In genomic region chr16:8797364-8798173, GRCh38 we compare ENCODE assay signal across 8 cellular contexts. TPM values are rescaled to one million over a fixed set of nuclear protein-coding genes. Genes with fewer than 3 reads are reported as not detected.
A peak's percentile ranks its signal among the peaks of the same experiment; 100 is the strongest.
DNase-seq lines count a peak whose midpoint lies in the region; ATAC-seq and TF ChIP-seq lines count a peak whose summit lies in the region.

Gene PMM2 (plus strand): TSS chr16:8797839. CDS start chr16:8797883, 44 bp downstream.
A gene with protein sequence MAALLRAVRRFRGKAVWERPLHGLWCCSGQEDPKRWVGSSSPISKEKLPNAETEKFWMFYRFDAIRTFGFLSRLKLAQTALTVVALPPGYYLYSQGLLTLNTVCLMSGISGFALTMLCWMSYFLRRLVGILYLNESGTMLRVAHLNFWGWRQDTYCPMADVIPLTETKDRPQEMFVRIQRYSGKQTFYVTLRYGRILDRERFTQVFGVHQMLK (minus strand): TSS chr16:8797639. CDS start chr16:8797614, 25 bp downstream.

- DNase-seq in GM13976 (ENCODE audit: low spot score): peak; percentile 99
- peak; percentile 79 for DNase-seq in NCI-H1436 treated with DMSO at 0.1 percent for 48 hours (lab: John Stamatoyannopoulos, UW)
- DNase-seq in T follicular helper cell (ENCODE audit: low read depth): peak; percentile 94
- peak; percentile 98 for DNase-seq in adipocyte (ENCODE audit: low read depth)
- DNase-seq in cardiac septum (ENCODE audit: low spot score): peak; percentile 99
- peak; percentile 96 to 97 for DNase-seq in trophoblast cell
- peak; percentile 93 for DNase-seq in type B pancreatic cell (ENCODE audit: extremely low spot score, unreplicated experiment)

- no peak for TF ChIP-seq CTCF in GM13976 (IDR thresholded peaks at IDR 0.05; ENCODE audit: borderline replicate concordance, control extremely low read depth, extremely low read depth, insufficient read depth, missing control alignments)
- TF ChIP-seq CTCF in type B pancreatic cell (conservative IDR thresholded peaks at IDR 0.05): no peak

- H2BK120ac ChIP-seq in trophoblast cell (ENCODE audit: insufficient read depth, low read length, poor library complexity): peak within 1 kb of the TSS; percentile 69

- H3K4ac ChIP-seq in trophoblast cell (ENCODE audit: low read depth, low read length): peak within 1 kb of the TSS; percentile 98

- H3K4me3 ChIP-seq in adipocyte (ENCODE audit: low read length) (peak within 1 kb of the TSS; percentile 99), trophoblast cell (ENCODE audit: low read depth, low read length) (peak within 1 kb of the TSS; percentile 100)

- peak within 1 kb of the TSS; percentile 73 for H2BK5ac ChIP-seq in trophoblast cell (ENCODE audit: low read depth, low read length, poor library complexity)

- H3K27ac Mint-ChIP-seq in type B pancreatic cell: peak within 1 kb of the TSS; percentile 87

- H3K27me3 ChIP-seq in adipocyte (replicated peaks; ENCODE audit: control insufficient read depth, insufficient read depth, low read length) (no peaks in the 10 kb centered on the region), trophoblast cell (ENCODE audit: insufficient read depth, low read length) (no peaks in the 10 kb centered on the region)

- peaks cover 17% of the 10 kb centered on the region for H3K36me3 ChIP-seq in adipocyte (ENCODE audit: control insufficient read depth, insufficient read depth, low read length, severe bottlenecking)
- H3K36me3 ChIP-seq in trophoblast cell (ENCODE audit: control insufficient read depth in 1 of 2, insufficient read depth in 2 of 2, low read length in 2 of 2): peaks cover 7 to 14% of the 10 kb centered on the region in 2 experiments

- H3K9me3 Mint-ChIP-seq in type B pancreatic cell: no peaks in the 10 kb centered on the region

- intact Hi-C loops in cardiac septum (cut with DNase I): loop anchor here (2.0 to 5.0 kb wide), 4 partner anchors 70 to 230 kb away; partner anchors contain the start of genes ABAT and CARHSP1

- H2AK5ac ChIP-seq in trophoblast cell (ENCODE audit: low read length): peak within 1 kb of the TSS; percentile 92

- peak within 1 kb of the TSS; percentile 90 for H4K91ac ChIP-seq in trophoblast cell (ENCODE audit: low read depth, low read length)

- no CpG with 5 or more reads among the region's 61 CpGs for WGBS in trophoblast cell (ENCODE audit: extremely low coverage, insufficient coverage, insufficient read length)

- peaks cover 20% of the 10 kb centered on the region for H3K79me2 ChIP-seq in trophoblast cell (ENCODE audit: control insufficient read depth, insufficient read depth, low read length, poor library complexity)

- H4K12ac ChIP-seq in trophoblast cell (ENCODE audit: low read depth, low read length): peak within 1 kb of the TSS; percentile 83

- peaks cover 26% of the 10 kb centered on the region for H3K4me1 Mint-ChIP-seq in type B pancreatic cell (ENCODE audit: unreplicated experiment)

- peak; percentile 95 for ATAC-seq in HG02852 (IDR thresholded peaks at IDR 0.05; ENCODE audit: unreplicated experiment)

- H3K18ac ChIP-seq in trophoblast cell (ENCODE audit: low read length): peak within 1 kb of the TSS; percentile 92

- H3K9me3 ChIP-seq in adipocyte (ENCODE audit: control insufficient read depth, low read length) (no peaks in the 10 kb centered on the region), trophoblast cell (ENCODE audit: insufficient read depth, low read depth, low read length) (no peaks in the 10 kb centered on the region)

- peak within 1 kb of the TSS; percentile 64 for H2AFZ ChIP-seq in trophoblast cell (ENCODE audit: insufficient read depth, low read length, poor library complexity)

- H3K4me3 Mint-ChIP-seq in type B pancreatic cell: peak within 1 kb of the TSS; percentile 98

- H3K27ac ChIP-seq in trophoblast cell (ENCODE audit: low read depth, low read length): peak within 1 kb of the TSS; percentile 20

- no peak within 1 kb of the TSS for H3K23ac ChIP-seq in trophoblast cell (ENCODE audit: low read length)

- H3K27me3 Mint-ChIP-seq in type B pancreatic cell: no peaks in the 10 kb centered on the region

- H3K79me1 ChIP-seq in trophoblast cell (ENCODE audit: low read length): peaks cover 5% of the 10 kb centered on the region

- peaks cover 28% of the 10 kb centered on the region for H3K4me1 ChIP-seq in adipocyte (ENCODE audit: control insufficient read depth, insufficient read depth, low read length)
- H3K4me1 ChIP-seq in trophoblast cell (ENCODE audit: control insufficient read depth in 1 of 2, insufficient read depth in 2 of 2, low read length in 2 of 2): peaks cover 0 to 7% of the 10 kb centered on the region in 2 experiments

- H3K36me3 Mint-ChIP-seq in type B pancreatic cell: no peaks in the 10 kb centered on the region

- H4K8ac ChIP-seq in trophoblast cell (ENCODE audit: low read depth, low read length): peak within 1 kb of the TSS; percentile 94

- peak within 1 kb of the TSS; percentile 91 for H3K4me2 ChIP-seq in trophoblast cell (ENCODE audit: low read length)

- H3K14ac ChIP-seq in trophoblast cell (ENCODE audit: low read length): peak within 1 kb of the TSS; percentile 94

- H3K9ac ChIP-seq in adipocyte (ENCODE audit: low read length) (peak within 1 kb of the TSS; percentile 100), trophoblast cell (ENCODE audit: low read length) (peak within 1 kb of the TSS; percentile 96)

- no peak within 1 kb of the TSS for H2BK12ac ChIP-seq in trophoblast cell (ENCODE audit: low read length)

- in situ Hi-C loops in GM13976 (cut with MboI; ENCODE audit: low sequenced_read_pairs, unreplicated experiment): loop anchor here (10.0 kb wide), 1 partner anchor 223 kb away; no protein-coding TSS in a partner anchor

RNA-seq across cellular contexts. Expression of gene PMM2, which starts in this region (rescaled TPM):
- 22.5 TPM for total RNA-seq in cardiac septum
- polyA plus RNA-seq in trophoblast cell (2013): 38.7 and 42.3 TPM in 2 replicates
- total RNA-seq in type B pancreatic cell (ENCODE audit: low replicate concordance): 35.5 and 64.3 TPM in 2 replicates

RNA-seq across cellular contexts. Expression of the second gene that starts in this region (rescaled TPM):
- total RNA-seq in cardiac septum: 10.4 TPM
- polyA plus RNA-seq in trophoblast cell (2013): 6.2 and 6.3 TPM in 2 replicates
- 14.2 and 18.4 TPM in 2 replicates for total RNA-seq in type B pancreatic cell (ENCODE audit: low replicate concordance)

Comparison
In these comparisons a context has a peak if more than half of its experiments do, and no peak if none do; other contexts are left out.
1. Peak in every context shown above with its lines: DNase-seq, ATAC-seq, H3K4me3 ChIP-seq and H3K27ac ChIP-seq.